Comparison of ENCODE assay signal across 8 cellular contexts in genomic region chr3:87088366-87088983, GRCh38.
DNase-seq lines count a peak whose midpoint lies in the region; ATAC-seq, FAIRE-seq and TF ChIP-seq lines count a peak whose summit lies in the region.

No MANE protein-coding gene starts in this region.

- peak overlapping the region; percentile 23 to 62 for H3K27ac ChIP-seq in liver (ENCODE audit: low read depth in 1 of 2, low read length in 2 of 2)
- H3K27ac ChIP-seq in HepG2 (ENCODE audit: extremely low read length, insufficient read depth, low read length): no peak overlapping the region
- H3K27ac ChIP-seq in right atrium auricular region: peak overlapping the region; percentile 69 to 87
- no peak overlapping the region for H3K27ac ChIP-seq in thymus (ENCODE audit: low read depth)

- WGBS in liver: 43% methylated on average over 15 of the region's 15 CpGs
- WGBS in HepG2 (ENCODE audit: low lambda C conversion rate): 47% methylated on average over 12 of the region's 15 CpGs
- 52% methylated on average over 15 of the region's 15 CpGs for WGBS in thymus

- no TSS peak for BruUV-seq in HepG2 (replicated peaks; lab: Mats Ljungman, UMichigan)

- no peak overlapping the region for H3K4me2 ChIP-seq in HepG2 (ENCODE audit: low read depth, low read length)

- intact Hi-C loops in HepG2 (cut with micrococcal nuclease; ENCODE audit: unreplicated experiment): no loop called here

- H3K4me3 ChIP-seq in liver (ENCODE audit: low read depth in 1 of 3, low read length in 3 of 3): peak overlapping the region; percentile 55 to 86 (median 79)
- no peak overlapping the region for H3K4me3 ChIP-seq in HepG2 (replicated peaks in 1 of 3; ENCODE audit: insufficient read depth in 1 of 3, low read depth in 2 of 3, low read length in 3 of 3)
- H3K4me3 ChIP-seq in right atrium auricular region: peak overlapping the region; percentile 57 to 64
- H3K4me3 ChIP-seq in thymus (ENCODE audit: low read length): peak overlapping the region; percentile 67

- TF ChIP-seq CTCF in liver (IDR thresholded peaks at IDR 0.05; ENCODE audit: low read depth, low read length, missing input control): no peak
- TF ChIP-seq CTCF in HepG2 (CRISPR knock-in tag; IDR thresholded peaks at IDR 0.05): no peak
- TF ChIP-seq CTCF in right atrium auricular region (IDR thresholded peaks at IDR 0.05): no peak

- no peak overlapping the region for H3K9ac ChIP-seq in liver (ENCODE audit: low read depth in 1 of 2, low read length in 2 of 2)
- H3K9ac ChIP-seq in HepG2 (ENCODE audit: insufficient read depth, low read depth, low read length): no peak overlapping the region

- no peaks in the 10 kb centered on the region for H3K79me2 ChIP-seq in HepG2 (ENCODE audit: insufficient read depth, low read length)

- H3K4me1 ChIP-seq in liver (ENCODE audit: control insufficient read depth in 4 of 4, insufficient read depth in 4 of 4, low read length in 3 of 4) (peaks cover 0 to 11% (median 6%) of the 10 kb centered on the region in 4 donors), HepG2 (ENCODE audit: insufficient read depth, low read length) (no peaks in the 10 kb centered on the region), right atrium auricular region (peaks cover 0 to 4% of the 10 kb centered on the region in 2 donors), thymus (ENCODE audit: control insufficient read depth, insufficient read depth, low read length) (no peaks in the 10 kb centered on the region)

- TF ChIP-seq EP300 in HepG2 (IDR thresholded peaks at IDR 0.05; ENCODE audit: low read depth in 2 of 2, low read length in 2 of 2) (no peak), HepG2 (CRISPR knock-in tag; IDR thresholded peaks at IDR 0.05; ENCODE audit: borderline replicate concordance) (no peak)

- no peak for TF ChIP-seq POLR2A in HepG2 (IDR thresholded peaks at IDR 0.05; ENCODE audit: insufficient read depth in 1 of 2, low read depth in 2 of 2, low read length in 2 of 2)

- CTCF ChIA-PET in HepG2 (lab: Yijun Ruan, JAX; ENCODE audit: low intra/inter-chr PET ratio, low total read pairs): no interaction called here

- FAIRE-seq in HepG2 (lab: Jason Lieb, UNC): no peak

- TF ChIP-seq RAD21 in liver (IDR thresholded peaks at IDR 0.05): no peak
- TF ChIP-seq RAD21 in HepG2 (CRISPR knock-in tag; IDR thresholded peaks at IDR 0.05): no peak

- DNase-seq in HepG2 (ENCODE audit: low spot score) (no peak), T-helper 17 cell (no peak), right atrium auricular region (ENCODE audit: low spot score) (no peak), hepatic stellate cell (ENCODE audit: low spot score) (no peak), COR-L47 (lab: John Stamatoyannopoulos, UW) (no peak)
- DNase-seq in activated CD4-positive, CD25-positive, alpha-beta regulatory T cell treated with anti-CD3 and anti-CD28 coated beads, Interleukin-2, amount 50 U/mL, for 72 hours: no peak

- in situ Hi-C loops in HepG2 (cut with HindIII; ENCODE audit: extremely low pct_ligation_motif_present, low pct_unique_long_range_greater_than_20kb): no loop called here

- no peaks in the 10 kb centered on the region for H3K36me3 ChIP-seq in liver (ENCODE audit: control insufficient read depth in 4 of 4, insufficient read depth in 3 of 4, low read depth in 1 of 4, low read length in 3 of 4)
- no peaks in the 10 kb centered on the region for H3K36me3 ChIP-seq in HepG2 (replicated peaks in 1 of 2; ENCODE audit: control insufficient read depth in 1 of 2, insufficient read depth in 2 of 2, low read length in 2 of 2)
- no peaks in the 10 kb centered on the region for H3K36me3 ChIP-seq in right atrium auricular region
- no peaks in the 10 kb centered on the region for H3K36me3 ChIP-seq in thymus (ENCODE audit: control insufficient read depth, insufficient read depth)

- POLR2A ChIA-PET in HepG2 (lab: Yijun Ruan, JAX): no interaction called here

- peaks cover 3% of the 10 kb centered on the region for H3K4me1 Mint-ChIP-seq in T-helper 17 cell

- H3K9me3 ChIP-seq in liver (ENCODE audit: control insufficient read depth in 4 of 4, low read length in 3 of 4) (no peaks in the 10 kb centered on the region), HepG2 (ENCODE audit: low read length) (no peaks in the 10 kb centered on the region), T-helper 17 cell (ENCODE audit: control insufficient read depth, low read length, poor library complexity, severe bottlenecking) (no peaks in the 10 kb centered on the region), right atrium auricular region (no peaks in the 10 kb centered on the region), thymus (ENCODE audit: control insufficient read depth) (no peaks in the 10 kb centered on the region)

- no peak overlapping the region for H2AFZ ChIP-seq in HepG2 (ENCODE audit: low read length)

- H4K20me1 ChIP-seq in HepG2 (ENCODE audit: insufficient read depth, low read length): no peaks in the 10 kb centered on the region

- peaks cover 22% of the 10 kb centered on the region for H3K27me3 Mint-ChIP-seq in T-helper 17 cell

- ATAC-seq in HepG2 (no peak), T-helper 17 cell (no peak)

- H3K36me3 Mint-ChIP-seq in T-helper 17 cell (ENCODE audit: low read depth): no peaks in the 10 kb centered on the region

- H3K4me3 Mint-ChIP-seq in T-helper 17 cell: peak overlapping the region; percentile 46

- H3K27me3 ChIP-seq in liver (ENCODE audit: control insufficient read depth in 4 of 4, insufficient read depth in 4 of 4, low read length in 3 of 4) (no peaks in the 10 kb centered on the region), HepG2 (ENCODE audit: control insufficient read depth in 1 of 2, insufficient read depth in 2 of 2, low read length in 2 of 2) (no peaks in the 10 kb centered on the region), right atrium auricular region (no peaks in the 10 kb centered on the region), thymus (ENCODE audit: control insufficient read depth, insufficient read depth) (no peaks in the 10 kb centered on the region)

- H3K27ac Mint-ChIP-seq in T-helper 17 cell: no peak overlapping the region

TF ChIP-seq in liver, 16 proteins besides CTCF, POLR2A, EP300 and RAD21 (continues in another document):
- TF ChIP-seq REST (IDR thresholded peaks at IDR 0.05) (no peak), SP1 (IDR thresholded peaks at IDR 0.05) (no peak), EGR1 (IDR thresholded peaks at IDR 0.05; ENCODE audit: low read depth in 2 of 2) (no peak), GABPA (IDR thresholded peaks at IDR 0.05 in 1 of 2, conservative IDR thresholded peaks at IDR 0.05 in 1 of 2) (no peak), JUND (IDR thresholded peaks at IDR 0.05) (no peak), FOXA1 (IDR thresholded peaks at IDR 0.05) (no peak), RXRA (IDR thresholded peaks at IDR 0.05) (no peak)

TF ChIP-seq in HepG2, 621 proteins besides CTCF, POLR2A, EP300 and RAD21:
- no peak for TF ChIP-seq ZNF530 (CRISPR knock-in tag; IDR thresholded peaks at IDR 0.05; ENCODE audit: low read depth)

Comparison
In these comparisons a context has a peak if more than half of its experiments do, and no peak if none do; other contexts are left out.
1. H3K27ac ChIP-seq: peak in liver (2 of 2) and right atrium auricular region (2 of 2); none in HepG2 (single experiment) and thymus (single experiment).
2. H3K4me3 ChIP-seq: peak in liver (3 of 3), right atrium auricular region (2 of 2) and thymus (single experiment); none in HepG2 (0 of 3).